7 cellular contexts compared by ENCODE assay signal in genomic region chr7:43516581-43517342, GRCh38.
DNase-seq lines count a peak whose midpoint lies in the region; ATAC-seq, FAIRE-seq and TF ChIP-seq lines count a peak whose summit lies in the region.

No MANE protein-coding gene starts in this region.

- H3K9me2 ChIP-seq in PC-9 (ENCODE audit: insufficient read depth): no peaks in the 10 kb centered on the region

- no peaks in the 10 kb centered on the region for H3K9me3 ChIP-seq in PC-9 (ENCODE audit: insufficient read depth, low read depth)

- no peak overlapping the region for H3K4me2 ChIP-seq in PC-9

- no peak overlapping the region for H2AFZ ChIP-seq in PC-9

- no peaks in the 10 kb centered on the region for H3K36me3 ChIP-seq in PC-9 (ENCODE audit: low read depth)

- H4K20me1 ChIP-seq in PC-9 (ENCODE audit: insufficient read depth): no peaks in the 10 kb centered on the region

- DNase-seq in RCC 7860 (ENCODE audit: low spot score) (peak; percentile 96), glomerular visceral epithelial cell (ENCODE audit: extremely low spot score) (peak; percentile 82), PC-9 (no peak), NCI-H146 treated with DMSO at 0.1 percent for 48 hours (lab: John Stamatoyannopoulos, UW; ENCODE audit: unreplicated experiment) (no peak)

- H3K4me3 ChIP-seq in PC-9: no peak overlapping the region

- POLR2A ChIA-PET in PC-9 (lab: Charles Lee; ENCODE audit: unreplicated experiment): no interaction called here

- BruUV-seq in PC-9 (replicated peaks; lab: Mats Ljungman, UMichigan): no TSS peak

- FAIRE-seq in RCC 7860 (lab: Jason Lieb, UNC): peak; percentile 99

- intact Hi-C loops in PC-9 (cut with micrococcal nuclease; ENCODE audit: unreplicated experiment): no loop called here

- no peaks in the 10 kb centered on the region for H3F3A ChIP-seq in PC-9 (ENCODE audit: insufficient read depth, low read depth)

- CTCF ChIA-PET in PC-9 (lab: Charles Lee): no interaction called here

- no peak overlapping the region for H3K27ac ChIP-seq in PC-9

- H3K79me2 ChIP-seq in PC-9 (ENCODE audit: low read depth): no peaks in the 10 kb centered on the region

- H3K4me1 ChIP-seq in PC-9 (replicated peaks; ENCODE audit: insufficient read depth): no peaks in the 10 kb centered on the region

- peaks cover 48% of the 10 kb centered on the region for H3K27me3 ChIP-seq in PC-9 (ENCODE audit: insufficient read depth, low read depth)

- no peak for TF ChIP-seq CTCF in PC-9 (conservative IDR thresholded peaks at IDR 0.05)

- ATAC-seq in GM18870 (IDR thresholded peaks at IDR 0.05; ENCODE audit: unreplicated experiment): peak; percentile 52
- ATAC-seq in HG02678 (IDR thresholded peaks at IDR 0.05; ENCODE audit: unreplicated experiment): peak; percentile 83
- ATAC-seq in HG03457 (IDR thresholded peaks at IDR 0.05; ENCODE audit: unreplicated experiment): no peak

Comparison
In these comparisons a context has a peak if more than half of its experiments do, and no peak if none do; other contexts are left out.
1. DNase-seq: peak in RCC 7860 (single experiment) and glomerular visceral epithelial cell (single experiment); none in PC-9 (0 of 2) and NCI-H146 treated with DMSO at 0.1 percent for 48 hours (single experiment).